In the genomic region with DNA sequence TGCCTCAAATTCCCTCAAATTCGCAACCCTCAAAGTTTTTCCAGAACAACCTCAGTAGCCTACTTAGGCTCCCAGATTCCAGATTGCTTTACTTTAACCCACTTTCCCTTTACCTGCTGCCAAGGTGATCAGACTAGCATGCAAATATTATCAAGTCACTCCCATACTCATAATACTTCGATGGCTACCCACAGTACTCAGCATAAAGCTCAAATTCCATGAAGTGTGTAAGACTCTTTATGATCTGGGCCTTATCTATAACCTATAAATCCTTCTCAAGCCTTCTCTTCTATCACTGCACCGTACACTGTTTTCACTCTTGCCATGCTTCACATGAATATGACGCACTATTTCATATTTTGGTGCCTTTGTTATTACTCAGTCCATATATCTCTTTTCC, we compare ENCODE assay signal across 20 cellular contexts.
DNase-seq lines count a peak whose midpoint lies in the region; ATAC-seq, FAIRE-seq and TF ChIP-seq lines count a peak whose summit lies in the region.
"Had no signal": no experiment of that assay in that cellular context is flagged by ENCODE, and none has a peak within 500 bp of the region (broad histone marks: within the 10 kb centered on the region; RNA-seq: fewer than 3 reads in every experiment).

No MANE protein-coding gene starts in this region.

- FAIRE-seq in colon (lab: Jason Lieb, UNC) (peak; percentile 71), small intestine (lab: Jason Lieb, UNC) (no peak)
- FAIRE-seq: A204.1, D721Med, G401.6, GM12891, GM19239, H1 had no signal

- DNase-seq in left colon (no peak), small intestine (peak; percentile 47)
- no peak for DNase-seq in activated naive CD8-positive, alpha-beta T cell treated with anti-CD3 and anti-CD28 coated beads for 36 hours
- DNase-seq in CD4-positive, alpha-beta T cell, result no peak
- no peak for DNase-seq in activated T-helper 2 cell treated with anti-CD3 and anti-CD28 coated beads, Interferon-gamma antibody, Interleukin-2, Interleukin-4, amounts not matched to agents 10 μg/mL and 5 μg/mL and 100 μg/mL, durations not matched to agents 14 hours and 24 hours and 36 hours (ENCODE audit: low spot score)
- DNase-seq: ACHN; BE2C; C1 segment of cervical spinal cord; Caco-2; CD4-positive, CD25-positive, alpha-beta regulatory T cell had no signal

- H3K27me3 ChIP-seq in small intestine (ENCODE audit: control insufficient read depth in 2 of 2, insufficient read depth in 2 of 2, low read length in 2 of 2), result no peaks in the 10 kb centered on the region
- no peaks in the 10 kb centered on the region for H3K27me3 ChIP-seq in CD4-positive, alpha-beta T cell (ENCODE audit: control insufficient read depth, insufficient read depth, low read length)
- H3K27me3 ChIP-seq: BE2C had no signal

- H3K36me3 ChIP-seq in small intestine (ENCODE audit: control insufficient read depth in 2 of 2, insufficient read depth in 2 of 2, low read length in 2 of 2), result no peaks in the 10 kb centered on the region
- H3K36me3 ChIP-seq: BE2C, HAP-1 had no signal

- no peak overlapping the region for H3K4me3 ChIP-seq in small intestine (ENCODE audit: low read depth in 1 of 2, low read length in 2 of 2)
- H3K4me3 ChIP-seq: HAP-1 had no signal

- intact Hi-C loops in left colon (cut with DNase I, micrococcal nuclease), result no loop called here
- intact Hi-C loops in CD4-positive, alpha-beta T cell (cut with DNase I, micrococcal nuclease), result no loop called here
- intact Hi-C loops in activated T-helper 2 cell treated with anti-CD3 and anti-CD28 coated beads, Interferon-gamma antibody, Interleukin-2, Interleukin-4, amounts not matched to agents 10 μg/mL and 5 μg/mL and 100 μg/mL, durations not matched to agents 14 hours and 24 hours and 36 hours (cut with micrococcal nuclease), result no loop called here

- no peak overlapping the region for H3K27ac Mint-ChIP-seq in activated naive CD8-positive, alpha-beta T cell treated with anti-CD3 and anti-CD28 coated beads for 36 hours
- no peak overlapping the region for H3K27ac Mint-ChIP-seq in CD4-positive, alpha-beta T cell
- no peak overlapping the region for H3K27ac Mint-ChIP-seq in activated T-helper 2 cell treated with anti-CD3 and anti-CD28 coated beads, Interferon-gamma antibody, Interleukin-2, Interleukin-4, amounts not matched to agents 10 μg/mL and 5 μg/mL and 100 μg/mL, durations not matched to agents 14 hours and 24 hours and 36 hours
- H3K27ac Mint-ChIP-seq: CD4-positive, CD25-positive, alpha-beta regulatory T cell; IgD-negative memory B cell had no signal

- 52 to 76% (median 56%) methylated on average over 4 of the region's 4 CpGs for WGBS in small intestine, 3 donors

- CTCF ChIA-PET in CD4-positive, alpha-beta T cell (lab: Charles Lee), result interaction anchor here (0.7 kb wide), 1 partner anchor 31 kb away, joined by 4 read pairs; no protein-coding TSS in a partner anchor

- peak; percentile 90 for ATAC-seq in left colon
- no peak for ATAC-seq in CD4-positive, alpha-beta T cell (ENCODE audit: poor library complexity)

- H3K4me1 ChIP-seq in small intestine (ENCODE audit: control insufficient read depth in 2 of 2, insufficient read depth in 1 of 2, low read depth in 1 of 2, low read length in 1 of 2), result no peaks in the 10 kb centered on the region
- H3K4me1 ChIP-seq: BE2C, HAP-1 had no signal

- H3K9me3 ChIP-seq in small intestine (ENCODE audit: control insufficient read depth, low read depth), result no peaks in the 10 kb centered on the region
- no peaks in the 10 kb centered on the region for H3K9me3 ChIP-seq in CD4-positive, alpha-beta T cell (ENCODE audit: control insufficient read depth, low read length)
- H3K9me3 ChIP-seq: BE2C, Caco-2, HAP-1 had no signal

- no peak overlapping the region for H3K27ac ChIP-seq in small intestine (ENCODE audit: low read depth in 1 of 2, low read length in 1 of 2)
- no peak overlapping the region for H3K27ac ChIP-seq in CD4-positive, alpha-beta T cell (ENCODE audit: low read depth, low read length)
- H3K27ac ChIP-seq: HL-60 had no signal

- no peaks in the 10 kb centered on the region for H3K36me3 Mint-ChIP-seq in activated naive CD8-positive, alpha-beta T cell treated with anti-CD3 and anti-CD28 coated beads for 36 hours
- H3K36me3 Mint-ChIP-seq in CD4-positive, alpha-beta T cell (ENCODE audit: low read depth), result no peaks in the 10 kb centered on the region
- H3K36me3 Mint-ChIP-seq in activated T-helper 2 cell treated with anti-CD3 and anti-CD28 coated beads, Interferon-gamma antibody, Interleukin-2, Interleukin-4, amounts not matched to agents 10 μg/mL and 5 μg/mL and 100 μg/mL, durations not matched to agents 14 hours and 24 hours and 36 hours (ENCODE audit: low read depth), result no peaks in the 10 kb centered on the region
- H3K36me3 Mint-ChIP-seq: CD4-positive, CD25-positive, alpha-beta regulatory T cell had no signal

- no peak overlapping the region for H3K4me3 Mint-ChIP-seq in activated naive CD8-positive, alpha-beta T cell treated with anti-CD3 and anti-CD28 coated beads for 36 hours
- no peak overlapping the region for H3K4me3 Mint-ChIP-seq in CD4-positive, alpha-beta T cell
- H3K4me3 Mint-ChIP-seq in activated T-helper 2 cell treated with anti-CD3 and anti-CD28 coated beads, Interferon-gamma antibody, Interleukin-2, Interleukin-4, amounts not matched to agents 10 μg/mL and 5 μg/mL and 100 μg/mL, durations not matched to agents 14 hours and 24 hours and 36 hours (ENCODE audit: low read depth), result no peak overlapping the region
- H3K4me3 Mint-ChIP-seq: CD4-positive, CD25-positive, alpha-beta regulatory T cell; IgD-negative memory B cell had no signal

- peaks cover 13% of the 10 kb centered on the region for H3K4me1 Mint-ChIP-seq in activated naive CD8-positive, alpha-beta T cell treated with anti-CD3 and anti-CD28 coated beads for 36 hours
- H3K4me1 Mint-ChIP-seq in CD4-positive, alpha-beta T cell (ENCODE audit: low read depth), result peaks cover 2% of the 10 kb centered on the region
- H3K4me1 Mint-ChIP-seq in activated T-helper 2 cell treated with anti-CD3 and anti-CD28 coated beads, Interferon-gamma antibody, Interleukin-2, Interleukin-4, amounts not matched to agents 10 μg/mL and 5 μg/mL and 100 μg/mL, durations not matched to agents 14 hours and 24 hours and 36 hours (ENCODE audit: low read depth), result no peaks in the 10 kb centered on the region

- no peak for TF ChIP-seq CTCF in CD4-positive, alpha-beta T cell (IDR thresholded peaks at IDR 0.05)

- H3K9me3 Mint-ChIP-seq in activated naive CD8-positive, alpha-beta T cell treated with anti-CD3 and anti-CD28 coated beads for 36 hours, result peaks cover 5% of the 10 kb centered on the region
- no peaks in the 10 kb centered on the region for H3K9me3 Mint-ChIP-seq in CD4-positive, alpha-beta T cell
- H3K9me3 Mint-ChIP-seq in activated T-helper 2 cell treated with anti-CD3 and anti-CD28 coated beads, Interferon-gamma antibody, Interleukin-2, Interleukin-4, amounts not matched to agents 10 μg/mL and 5 μg/mL and 100 μg/mL, durations not matched to agents 14 hours and 24 hours and 36 hours, result no peaks in the 10 kb centered on the region

- POLR2A ChIA-PET in CD4-positive, alpha-beta T cell (lab: Charles Lee), result no interaction called here

- peaks cover 28% of the 10 kb centered on the region for H3K27me3 Mint-ChIP-seq in activated naive CD8-positive, alpha-beta T cell treated with anti-CD3 and anti-CD28 coated beads for 36 hours
- H3K27me3 Mint-ChIP-seq in CD4-positive, alpha-beta T cell, result no peaks in the 10 kb centered on the region
- no peaks in the 10 kb centered on the region for H3K27me3 Mint-ChIP-seq in activated T-helper 2 cell treated with anti-CD3 and anti-CD28 coated beads, Interferon-gamma antibody, Interleukin-2, Interleukin-4, amounts not matched to agents 10 μg/mL and 5 μg/mL and 100 μg/mL, durations not matched to agents 14 hours and 24 hours and 36 hours (ENCODE audit: low read depth)
- H3K27me3 Mint-ChIP-seq: CD4-positive, CD25-positive, alpha-beta regulatory T cell had no signal
